ENCODE assay signal across 9 cellular contexts in genomic region chr19:46495789-46496099, GRCh38. TPM values are rescaled to one million over a fixed set of nuclear protein-coding genes. Genes with fewer than 3 reads are reported as not detected.
A peak's percentile ranks its signal among the peaks of the same experiment; 100 is the strongest.
DNase-seq lines count a peak whose midpoint lies in the region; ATAC-seq, FAIRE-seq and TF ChIP-seq lines count a peak whose summit lies in the region.
"Had no signal": no experiment of that assay in that cellular context is flagged by ENCODE, and none has a peak within 500 bp of the region (broad histone marks: within the 10 kb centered on the region; RNA-seq: fewer than 3 reads in every experiment).

PNMA8B (minus strand) TSS chr19:46495867; CDS start chr19:46495465, 402 bp downstream.

- H3K4me1 Mint-ChIP-seq in stimulated activated memory B cell treated with anti-CD40 and anti-IgM and Interleukin-4, amounts not matched to agents 10 μg/mL and 1 μg/mL and 100 μg/mL, for 72 hours: peaks cover 26% of the 10 kb centered on the region

- peaks cover 74% of the 10 kb centered on the region for H3K27me3 Mint-ChIP-seq in stimulated activated memory B cell treated with anti-CD40 and anti-IgM and Interleukin-4, amounts not matched to agents 10 μg/mL and 1 μg/mL and 100 μg/mL, for 72 hours

- peak; percentile 25 for ATAC-seq in stimulated activated memory B cell treated with anti-CD40 and anti-IgM and Interleukin-4, amounts not matched to agents 10 μg/mL and 1 μg/mL and 100 μg/mL, for 72 hours
- no peak for ATAC-seq in GM21825 (IDR thresholded peaks at IDR 0.05; ENCODE audit: unreplicated experiment)

- H3K27ac Mint-ChIP-seq in stimulated activated memory B cell treated with anti-CD40 and anti-IgM and Interleukin-4, amounts not matched to agents 10 μg/mL and 1 μg/mL and 100 μg/mL, for 72 hours: no peak within 1 kb of the TSS

- peak within 1 kb of the TSS; percentile 77 for H3K4me3 Mint-ChIP-seq in stimulated activated memory B cell treated with anti-CD40 and anti-IgM and Interleukin-4, amounts not matched to agents 10 μg/mL and 1 μg/mL and 100 μg/mL, for 72 hours

- DNase-seq in GM12891 (ENCODE audit: insufficient read length, low spot score): peak; percentile 70
- DNase-seq in NCI-H82 (lab: John Stamatoyannopoulos, UW): peak; percentile 94
- DNase-seq in central memory CD4-positive, alpha-beta T cell: peak; percentile 37
- peak; percentile 13 for DNase-seq in kidney glomerular epithelial cell (lab: John Stamatoyannopoulos, UW)
- DNase-seq in T-helper 9 cell: no peak
- no peak for DNase-seq in NOMO-1 treated with dmso at 0.1 percent for 144 hours (lab: John Stamatoyannopoulos, UW; ENCODE audit: unreplicated experiment)

- H3K9me3 Mint-ChIP-seq in stimulated activated memory B cell treated with anti-CD40 and anti-IgM and Interleukin-4, amounts not matched to agents 10 μg/mL and 1 μg/mL and 100 μg/mL, for 72 hours: no peaks in the 10 kb centered on the region

- peak; percentile 67 for FAIRE-seq in GM12891 (lab: Jason Lieb, UNC)
- FAIRE-seq: endothelial cell of umbilical vein had no signal

- H3K36me3 Mint-ChIP-seq in stimulated activated memory B cell treated with anti-CD40 and anti-IgM and Interleukin-4, amounts not matched to agents 10 μg/mL and 1 μg/mL and 100 μg/mL, for 72 hours: no peaks in the 10 kb centered on the region

- no peak for TF ChIP-seq POLR2A in GM12891 (IDR thresholded peaks at IDR 0.05; ENCODE audit: low read depth, low read length)

TF ChIP-seq in GM12891, 5 proteins besides CTCF, POLR2A, EP300 and RAD21:
- TF ChIP-seq TAF1 (IDR thresholded peaks at IDR 0.05; ENCODE audit: low read depth, low read length) (no peak), SPI1 (IDR thresholded peaks at IDR 0.05; ENCODE audit: low read depth, low read length) (peak; percentile 16; the same call in 1 of the 2 replicates)

RNA-seq across cellular contexts. Expression of gene PNMA8B, which starts in this region (rescaled TPM):
- not detected for polyA plus RNA-seq in GM12891 (2012; ENCODE audit: low read depth, missing spikeins)
- polyA plus RNA-seq: endothelial cell of umbilical vein had no signal

Comparison
In these comparisons a context has a peak if more than half of its experiments do, and no peak if none do; other contexts are left out.
1. DNase-seq: peak in GM12891 (single experiment), NCI-H82 (single experiment), central memory CD4-positive, alpha-beta T cell (single experiment) and kidney glomerular epithelial cell (single experiment); none in T-helper 9 cell (single experiment) and NOMO-1 treated with dmso at 0.1 percent for 144 hours (single experiment).